In genomic region chr20:49769125-49769581, GRCh38 we compare ENCODE assay signal across 11 cellular contexts. TPM values are rescaled to one million over a fixed set of nuclear protein-coding genes. Genes with fewer than 3 reads are reported as not detected.
DNase-seq lines count a peak whose midpoint lies in the region; ATAC-seq, FAIRE-seq and TF ChIP-seq lines count a peak whose summit lies in the region.
"Had no signal": no experiment of that assay in that cellular context is flagged by ENCODE, and none has a peak within 500 bp of the region (broad histone marks: within the 10 kb centered on the region; RNA-seq: fewer than 3 reads in every experiment).

No MANE protein-coding gene starts in this region.

- TF ChIP-seq EP300 in A549 (IDR thresholded peaks at IDR 0.05): no peak

- POLR2A ChIA-PET in A549 (lab: Yijun Ruan, JAX): no interaction called here
- POLR2A ChIA-PET in naive thymus-derived CD8-positive, alpha-beta T cell (lab: Charles Lee): no interaction called here

- WGBS in A549 (ENCODE audit: missing lambda C conversion rate): 94% methylated on average over 5 of the region's 5 CpGs
- no CpG with 5 or more reads among the region's 5 CpGs for WGBS in neuronal stem cell (ENCODE audit: extremely low coverage in 2 of 2, insufficient read length in 2 of 2, insufficient replicate concordance in 1 of 2), 2 donors

- peak overlapping the region; percentile 33; the same call in 1 of the 2 replicates for H3K4me3 Mint-ChIP-seq in HFFc6
- H3K4me3 Mint-ChIP-seq in naive thymus-derived CD8-positive, alpha-beta T cell: peak overlapping the region in 7 of 10 donors; percentile 49 to 62 (median 58)
- H3K4me3 Mint-ChIP-seq: stimulated activated memory B cell treated with anti-CD40 and anti-IgM and Interleukin-4, amounts not matched to agents 10 μg/mL and 1 μg/mL and 100 μg/mL, for 72 hours had no signal

- H2AK5ac ChIP-seq in neuronal stem cell (ENCODE audit: low read depth, low read length): no peak overlapping the region

- H2BK12ac ChIP-seq in neuronal stem cell (ENCODE audit: low read length): no peak overlapping the region

- no peaks in the 10 kb centered on the region for H3K36me3 ChIP-seq in neuronal stem cell (replicated peaks in 1 of 2; ENCODE audit: control insufficient read depth in 2 of 2, insufficient read depth in 2 of 2, low read length in 2 of 2)

- H3K4me1 ChIP-seq in A549 (peaks cover 84% of the 10 kb centered on the region), neuronal stem cell (ENCODE audit: control insufficient read depth in 2 of 2, insufficient read depth in 1 of 2, low read depth in 1 of 2, low read length in 2 of 2) (peaks cover 14 to 20% of the 10 kb centered on the region in 2 donors)
- H3K4me1 ChIP-seq: foreskin keratinocyte had no signal

- no peaks in the 10 kb centered on the region for H3K79me1 ChIP-seq in neuronal stem cell (ENCODE audit: low read depth, low read length)

- CTCF ChIA-PET in A549 (lab: Yijun Ruan, JAX): interaction anchor here (0.8 to 1.6 kb wide), 3 partner anchors 9 to 227 kb away, joined by 3 to 7 read pairs (median 4); no protein-coding TSS in a partner anchor

- H4K8ac ChIP-seq in neuronal stem cell (ENCODE audit: low read depth, low read length): no peak overlapping the region

- peaks cover 7% of the 10 kb centered on the region; the same call in 1 of the 2 replicates for H3K27me3 Mint-ChIP-seq in HFFc6 (ENCODE audit: insufficient read depth)
- H3K27me3 Mint-ChIP-seq in naive thymus-derived CD8-positive, alpha-beta T cell: peaks cover 25 to 65% (median 40%) of the 10 kb centered on the region in 5 donors

- H3K9ac ChIP-seq in neuronal stem cell (ENCODE audit: low read depth, low read length, poor library complexity): no peak overlapping the region

- H3K4me2 ChIP-seq in A549 (peak overlapping the region; percentile 71), neuronal stem cell (ENCODE audit: insufficient read depth, low read length, poor library complexity, severe bottlenecking) (no peak overlapping the region)

- no peaks in the 10 kb centered on the region for H3K36me3 Mint-ChIP-seq in HFFc6 (ENCODE audit: low read depth)
- no peaks in the 10 kb centered on the region for H3K36me3 Mint-ChIP-seq in naive thymus-derived CD8-positive, alpha-beta T cell
- H3K36me3 Mint-ChIP-seq: stimulated activated memory B cell treated with anti-CD40 and anti-IgM and Interleukin-4, amounts not matched to agents 10 μg/mL and 1 μg/mL and 100 μg/mL, for 72 hours had no signal

- no peak overlapping the region for H2AFZ ChIP-seq in neuronal stem cell (ENCODE audit: low read length)

- no peak for FAIRE-seq in A549 (lab: Jason Lieb, UNC)

- peak overlapping the region; percentile 94 for H3K27ac ChIP-seq in A549
- H3K27ac ChIP-seq in caudate nucleus (ENCODE audit: low read depth, low read length): peak overlapping the region; percentile 48
- no peak overlapping the region for H3K27ac ChIP-seq in neuronal stem cell (replicated peaks; ENCODE audit: low read length)
- peak overlapping the region in 1 of 2 donors; percentile 63 for H3K27ac ChIP-seq in coronary artery
- H3K27ac ChIP-seq: foreskin keratinocyte had no signal

- H2BK5ac ChIP-seq in neuronal stem cell (ENCODE audit: low read length): no peak overlapping the region

- TF ChIP-seq POLR2A in A549 (IDR thresholded peaks at IDR 0.05; ENCODE audit: low read length): no peak

- no peak for TF ChIP-seq CTCF in A549 (IDR thresholded peaks at IDR 0.05)
- TF ChIP-seq CTCF in HFFc6 (IDR thresholded peaks at IDR 0.05): no peak
- TF ChIP-seq CTCF in coronary artery (IDR thresholded peaks at IDR 0.05): no peak

- H2BK120ac ChIP-seq in neuronal stem cell (ENCODE audit: low read depth, low read length): no peak overlapping the region

- H3K23ac ChIP-seq in neuronal stem cell (ENCODE audit: low read depth, low read length, poor library complexity): no peak overlapping the region

- DNase-seq in A549 (ENCODE audit: low read depth in 1 of 2, low spot score in 1 of 2): no peak
- DNase-seq in HFFc6: no peak
- no peak for DNase-seq in caudate nucleus (lab: John Stamatoyannopoulos, UW)
- DNase-seq in naive thymus-derived CD8-positive, alpha-beta T cell: no peak
- DNase-seq in neuronal stem cell (ENCODE audit: low spot score): no peak
- no peak for DNase-seq in coronary artery (ENCODE audit: low spot score)
- DNase-seq in NCI-H2171 treated with DMSO at 0.1 percent for 48 hours (lab: John Stamatoyannopoulos, UW): no peak
- DNase-seq: aorta had no signal

- H2BK15ac ChIP-seq in neuronal stem cell (ENCODE audit: low read length): no peak overlapping the region

- no peaks in the 10 kb centered on the region for H3K27me3 ChIP-seq in neuronal stem cell (ENCODE audit: control insufficient read depth in 3 of 3, insufficient read depth in 3 of 3, low read depth in 1 of 3, low read length in 3 of 3)

- no peaks in the 10 kb centered on the region for H3K9me3 ChIP-seq in A549
- H3K9me3 ChIP-seq in neuronal stem cell (replicated peaks in 1 of 2; ENCODE audit: control insufficient read depth in 2 of 2, insufficient read depth in 1 of 2, low read depth in 1 of 2, low read length in 2 of 2): peaks cover 0 to 8% of the 10 kb centered on the region in 2 donors

- peak overlapping the region; percentile 72 for H3K27ac Mint-ChIP-seq in HFFc6
- H3K27ac Mint-ChIP-seq in naive thymus-derived CD8-positive, alpha-beta T cell: peak overlapping the region in 1 of 10 donors; percentile 53
- H3K27ac Mint-ChIP-seq: stimulated activated memory B cell treated with anti-CD40 and anti-IgM and Interleukin-4, amounts not matched to agents 10 μg/mL and 1 μg/mL and 100 μg/mL, for 72 hours had no signal

- H4K91ac ChIP-seq in neuronal stem cell (ENCODE audit: low read depth, low read length, poor library complexity): no peak overlapping the region

- peaks cover 34% of the 10 kb centered on the region for H3K4me1 Mint-ChIP-seq in HFFc6 (ENCODE audit: low read depth)
- peaks cover 10 to 28% (median 24%) of the 10 kb centered on the region in 4 donors for H3K4me1 Mint-ChIP-seq in naive thymus-derived CD8-positive, alpha-beta T cell
- H3K4me1 Mint-ChIP-seq: stimulated activated memory B cell treated with anti-CD40 and anti-IgM and Interleukin-4, amounts not matched to agents 10 μg/mL and 1 μg/mL and 100 μg/mL, for 72 hours had no signal

- H3K4me3 ChIP-seq in A549 (no peak overlapping the region), neuronal stem cell (ENCODE audit: low read length in 2 of 2) (no peak overlapping the region), coronary artery (no peak overlapping the region)

- H3K9me3 Mint-ChIP-seq in HFFc6: no peaks in the 10 kb centered on the region
- H3K9me3 Mint-ChIP-seq in naive thymus-derived CD8-positive, alpha-beta T cell: peaks cover 0 to 2% (median 0%) of the 10 kb centered on the region in 9 donors
- H3K9me3 Mint-ChIP-seq: stimulated activated memory B cell treated with anti-CD40 and anti-IgM and Interleukin-4, amounts not matched to agents 10 μg/mL and 1 μg/mL and 100 μg/mL, for 72 hours had no signal

- no peak overlapping the region for H3K18ac ChIP-seq in neuronal stem cell (ENCODE audit: low read length)

- no peak for TF ChIP-seq RAD21 in A549 (conservative IDR thresholded peaks at IDR 0.05 in 1 of 2, IDR thresholded peaks at IDR 0.05 in 1 of 2)

- H3K14ac ChIP-seq in neuronal stem cell (ENCODE audit: low read length): no peak overlapping the region

- H3K4ac ChIP-seq in neuronal stem cell (ENCODE audit: low read length): no peak overlapping the region

- ATAC-seq in A549: peak in 1 of 2 experiments; percentile 3; a peak in 2 of 6 replicates
- no peak for ATAC-seq in naive thymus-derived CD8-positive, alpha-beta T cell
- no peak for ATAC-seq in GM19351 (IDR thresholded peaks at IDR 0.05; ENCODE audit: unreplicated experiment)
- ATAC-seq: foreskin keratinocyte; stimulated activated memory B cell treated with anti-CD40 and anti-IgM and Interleukin-4, amounts not matched to agents 10 μg/mL and 1 μg/mL and 100 μg/mL, for 72 hours had no signal

TF ChIP-seq in A549, 52 proteins besides CTCF, POLR2A, EP300 and RAD21:
- no peak for TF ChIP-seq HOXA7 (CRISPR knock-in tag; IDR thresholded peaks at IDR 0.05)
- 0 out of 2 replicates have a peak, but pooled peaks have one; percentile 14 for TF ChIP-seq EHF (CRISPR knock-in tag; IDR thresholded peaks at IDR 0.05)

RNA-seq across cellular contexts. Expression of gene SLC9A8, which starts 43.5 kb away (rescaled TPM):
- polyA plus RNA-seq in A549 (2011; rRNA removed): 5.0 and 7.4 TPM in 2 replicates
- polyA plus RNA-seq in A549 (2012; cell fraction: cytosol; rRNA removed): 3.1 and 4.3 TPM in 2 replicates
- 18.0 and 20.7 TPM in 2 replicates for polyA plus RNA-seq in A549 (2012; cell fraction: nucleus; rRNA removed)
- 7.9 to 9.5 TPM (median 7.9 TPM) in 3 replicates for polyA plus RNA-seq in A549 (2017; fragmentation: RNase III; extraction: RNeasy Plus Mini Kit Qiagen cat#74134 plus additional on column Dnase treatment)
- 10.9 and 20.7 TPM in 2 replicates for polyA minus RNA-seq in A549 (2011; rRNA and poly(A)+ RNA removed)
- total RNA-seq in HFFc6 (2021; fragmentation: NEBNext Ultra II Directional; extraction: Animal tissue kit (Norgen Biotek cat#: 25700)): 1 to 10 TPM; 7.1 to 8.0 (median 7.4) TPM
- total RNA-seq in naive thymus-derived CD8-positive, alpha-beta T cell: 10 to 100 TPM; 28.3 to 29.3 TPM
- 1 to 10 TPM; 4.7 to 9.0 (median 6.0) TPM for polyA plus RNA-seq in naive thymus-derived CD8-positive, alpha-beta T cell
- 2.9 TPM for polyA plus RNA-seq in neuronal stem cell (2013, experiment 1 of 2)
- 2.7 TPM for polyA plus RNA-seq in neuronal stem cell (2013, experiment 2 of 2)

RNA-seq across cellular contexts. Expression of gene B4GALT5, which starts 55.5 kb away (rescaled TPM):
- polyA plus RNA-seq in A549 (2011; rRNA removed): 82.8 and 88.7 TPM in 2 replicates
- polyA plus RNA-seq in A549 (2012; cell fraction: cytosol; rRNA removed): 39.0 and 48.5 TPM in 2 replicates
- 23.2 and 34.8 TPM in 2 replicates for polyA plus RNA-seq in A549 (2012; cell fraction: nucleus; rRNA removed)
- 68.1 to 84.0 TPM (median 81.5 TPM) in 3 replicates for polyA plus RNA-seq in A549 (2017; fragmentation: RNase III; extraction: RNeasy Plus Mini Kit Qiagen cat#74134 plus additional on column Dnase treatment)
- 66.0 and 68.4 TPM in 2 replicates for polyA minus RNA-seq in A549 (2011; rRNA and poly(A)+ RNA removed)
- total RNA-seq in HFFc6 (2021; fragmentation: NEBNext Ultra II Directional; extraction: Animal tissue kit (Norgen Biotek cat#: 25700)): 10 to 100 TPM; 19.7 to 25.0 (median 21.9) TPM
- 1 to 10 TPM; 6.0 to 6.8 TPM for total RNA-seq in naive thymus-derived CD8-positive, alpha-beta T cell
- polyA plus RNA-seq in naive thymus-derived CD8-positive, alpha-beta T cell: 1 to 10 TPM in 1 of 3 donors, under 1 TPM in 2; 0.34 to 1.4 (median 0.73) TPM
- 46.5 TPM for polyA plus RNA-seq in neuronal stem cell (2013, experiment 1 of 2)
- 48.5 TPM for polyA plus RNA-seq in neuronal stem cell (2013, experiment 2 of 2)
